Comparison of ENCODE assay signal across 26 cellular contexts in the genomic region with DNA sequence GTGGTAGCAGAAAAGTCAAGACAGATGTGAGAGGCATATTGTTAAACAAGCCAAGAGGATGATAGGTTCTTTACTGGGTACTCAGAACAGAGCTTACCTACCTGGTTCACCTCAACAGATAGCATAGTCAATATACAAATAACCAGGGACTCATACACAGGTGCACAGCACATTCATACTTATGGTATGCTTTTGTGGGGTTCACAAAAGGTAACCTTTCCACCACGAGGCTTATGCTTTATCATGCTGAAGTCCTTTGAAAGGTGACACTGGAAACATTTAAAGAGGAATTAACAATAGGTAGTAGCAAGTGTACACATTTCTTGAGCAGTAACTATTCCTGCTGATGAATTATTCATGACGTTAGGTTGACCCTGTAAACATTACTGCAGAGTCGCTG.
"Had no signal": no experiment of that assay in that cellular context is flagged by ENCODE, and none has a peak within 500 bp of the region (broad histone marks: within the 10 kb centered on the region; RNA-seq: fewer than 3 reads in every experiment).

No MANE protein-coding gene starts in this region.

- H3K27me3 ChIP-seq: esophagus muscularis mucosa, gastroesophageal sphincter, hepatocyte, pancreas, right lobe of liver, suprapubic skin, transverse colon, upper lobe of right lung, uterus had no signal

- H3K27ac Mint-ChIP-seq: memory B cell, natural killer cell had no signal

- H3K27ac ChIP-seq: esophagus muscularis mucosa, foreskin keratinocyte, gastroesophageal sphincter, heart left ventricle, hepatocyte, neutrophil, pancreas, right lobe of liver, suprapubic skin, transverse colon, upper lobe of right lung, uterus had no signal

- H3K4me1 Mint-ChIP-seq: memory B cell, natural killer cell had no signal

- H3K9me3 ChIP-seq: esophagus muscularis mucosa, gastroesophageal sphincter, heart left ventricle, neutrophil, pancreas, right lobe of liver, suprapubic skin, transverse colon, upper lobe of right lung, uterus had no signal

- H3K36me3 ChIP-seq: esophagus muscularis mucosa, gastroesophageal sphincter, heart left ventricle, neutrophil, pancreas, right lobe of liver, suprapubic skin, transverse colon, upper lobe of right lung, uterus had no signal

- H3K79me2 ChIP-seq: hepatocyte had no signal

- DNase-seq: dermis blood vessel endothelial cell; effector memory CD4-positive, alpha-beta T cell; foreskin keratinocyte; heart left ventricle; kidney; natural killer cell; pancreas; right lobe of liver; small intestine; stimulated activated CD4-positive, alpha-beta T cell treated with anti-CD3 and anti-CD28 coated beads, Interleukin-15, amount 100 ng/mL, for 24 hours; stimulated activated CD4-positive, alpha-beta T cell treated with anti-CD3 and anti-CD28 coated beads, Interleukin-4, amount 100 ng/mL, for 1 hour; stimulated activated CD8-positive, alpha-beta memory T cell treated with anti-CD3 and anti-CD28 coated beads, Interleukin-4, amount 100 ng/mL, for 48 hours; stimulated activated naive CD4-positive, alpha-beta T cell; stimulated activated naive CD8-positive, alpha-beta T cell treated with anti-CD3 and anti-CD28 coated beads, Interleukin-15, amount 100 ng/mL, for 72 hours; transverse colon; upper lobe of right lung; uterus had no signal

- ATAC-seq: foreskin keratinocyte; gastroesophageal sphincter; left lobe of liver; natural killer cell; pancreas; right lobe of liver; stimulated activated naive CD8-positive, alpha-beta T cell treated with anti-CD3 and anti-CD28 coated beads, Interleukin-15, amount 100 ng/mL, for 72 hours; upper lobe of right lung had no signal

- H2AFZ ChIP-seq: hepatocyte had no signal

- H3K4me2 ChIP-seq: hepatocyte had no signal

- H3K9me3 Mint-ChIP-seq: memory B cell; stimulated activated naive CD8-positive, alpha-beta T cell treated with anti-CD3 and anti-CD28 coated beads, Interleukin-15, amount 100 ng/mL, for 72 hours had no signal

- H3K4me1 ChIP-seq: esophagus muscularis mucosa, foreskin keratinocyte, gastroesophageal sphincter, pancreas, right lobe of liver, upper lobe of right lung, uterus had no signal

- FAIRE-seq: endothelial cell of umbilical vein, kidney, pancreas, small intestine had no signal

- H3K27me3 Mint-ChIP-seq: stimulated activated naive CD8-positive, alpha-beta T cell treated with anti-CD3 and anti-CD28 coated beads, Interleukin-15, amount 100 ng/mL, for 72 hours had no signal

- H3K36me3 Mint-ChIP-seq: memory B cell, natural killer cell had no signal

- H3K4me3 ChIP-seq: esophagus muscularis mucosa, gastroesophageal sphincter, heart left ventricle, hepatocyte, lung, pancreas, right lobe of liver, suprapubic skin, transverse colon, upper lobe of right lung, uterus had no signal

- H3K4me3 Mint-ChIP-seq: memory B cell; natural killer cell; stimulated activated naive CD8-positive, alpha-beta T cell treated with anti-CD3 and anti-CD28 coated beads, Interleukin-15, amount 100 ng/mL, for 72 hours had no signal
